In genomic region chr3:139093840-139094239, GRCh38 we compare ENCODE assay signal across 9 cellular contexts. TPM values are rescaled to one million over a fixed set of nuclear protein-coding genes. Genes with fewer than 3 reads are reported as not detected.
"Had no signal": no experiment of that assay in that cellular context is flagged by ENCODE, and none has a peak within 500 bp of the region (broad histone marks: within the 10 kb centered on the region; RNA-seq: fewer than 3 reads in every experiment).

No MANE protein-coding gene starts in this region.

- H3K4me3 Mint-ChIP-seq: IgD-negative memory B cell had no signal

- H3K36me3 Mint-ChIP-seq: IgD-negative memory B cell had no signal

- H3K27ac Mint-ChIP-seq: IgD-negative memory B cell had no signal

- H3K4me1 Mint-ChIP-seq: IgD-negative memory B cell had no signal

- ATAC-seq: HCT116, HepG2 had no signal

- DNase-seq: GM23248, GOT3, H7, KBM-7 had no signal

RNA-seq across cellular contexts. Expression of gene PRR23C, which starts 49.1 kb away (rescaled TPM):
- total RNA-seq: GM23248, H4, H7, HepG2, HT1080 had no signal
- polyA plus RNA-seq: GM23248, HepG2, IgD-negative memory B cell had no signal
